Comparison of ENCODE assay signal across 18 cellular contexts in the genomic region with DNA sequence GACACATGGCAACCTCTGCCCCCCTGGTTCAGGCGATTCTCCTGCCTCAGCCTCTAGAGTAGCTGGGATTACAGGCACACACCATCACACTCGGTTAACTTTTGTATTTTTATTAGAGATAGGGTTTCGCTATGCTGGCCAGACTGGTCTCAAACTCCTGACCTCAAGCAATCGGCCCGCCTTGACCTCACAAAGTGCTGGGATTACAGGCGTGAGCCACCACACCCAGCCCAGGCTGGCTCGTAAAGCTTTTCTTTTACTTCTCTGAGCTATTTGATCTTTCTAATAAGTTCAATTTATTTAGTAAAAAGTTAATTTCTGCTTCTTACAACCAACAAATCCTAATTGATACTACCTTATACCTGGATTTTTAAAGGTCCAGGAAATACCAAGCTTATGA.
"Had no signal": no experiment of that assay in that cellular context is flagged by ENCODE, and none has a peak within 500 bp of the region (broad histone marks: within the 10 kb centered on the region; RNA-seq: fewer than 3 reads in every experiment).

No MANE protein-coding gene starts in this region.

- ATAC-seq: gastroesophageal sphincter; naive thymus-derived CD4-positive, alpha-beta T cell; stimulated activated naive B cell treated with anti-CD40 and anti-IgM and Interleukin-4, amounts not matched to agents 10 μg/mL and 1 μg/mL and 100 μg/mL, for 72 hours; stimulated activated naive CD8-positive, alpha-beta T cell treated with anti-CD3 and anti-CD28 coated beads, Interleukin-15, amount 100 ng/mL, for 72 hours had no signal

- H3K4me1 ChIP-seq: gastroesophageal sphincter, left ventricle myocardium inferior, sigmoid colon, testis, tibial nerve had no signal

- H3K36me3 ChIP-seq: esophagus muscularis mucosa, gastroesophageal sphincter, left ventricle myocardium inferior, sigmoid colon, tibial nerve had no signal

- H3K27ac Mint-ChIP-seq: endodermal cell; naive thymus-derived CD4-positive, alpha-beta T cell; stimulated activated naive B cell treated with anti-CD40 and anti-IgM and Interleukin-4, amounts not matched to agents 10 μg/mL and 1 μg/mL and 100 μg/mL, for 72 hours; stimulated activated naive CD8-positive, alpha-beta T cell treated with anti-CD3 and anti-CD28 coated beads, Interleukin-15, amount 100 ng/mL, for 72 hours had no signal

- FAIRE-seq: keratinocyte had no signal

- H3K27ac ChIP-seq: coronary artery, esophagus muscularis mucosa, gastroesophageal sphincter, left ventricle myocardium inferior, sigmoid colon, skin epidermis, testis, tibial nerve had no signal

- H3K36me3 Mint-ChIP-seq: naive thymus-derived CD4-positive, alpha-beta T cell; stimulated activated naive B cell treated with anti-CD40 and anti-IgM and Interleukin-4, amounts not matched to agents 10 μg/mL and 1 μg/mL and 100 μg/mL, for 72 hours had no signal

- H3K4me3 ChIP-seq: coronary artery, esophagus muscularis mucosa, gastroesophageal sphincter, left ventricle myocardium inferior, sigmoid colon, skin epidermis, testis, tibial nerve had no signal

- H3K9me3 Mint-ChIP-seq: endodermal cell; neural crest cell; stimulated activated naive B cell treated with anti-CD40 and anti-IgM and Interleukin-4, amounts not matched to agents 10 μg/mL and 1 μg/mL and 100 μg/mL, for 72 hours; stimulated activated naive CD8-positive, alpha-beta T cell treated with anti-CD3 and anti-CD28 coated beads, Interleukin-15, amount 100 ng/mL, for 72 hours had no signal

- H3K27me3 ChIP-seq: esophagus muscularis mucosa, gastroesophageal sphincter, sigmoid colon, testis, tibial nerve had no signal

- H3K9me3 ChIP-seq: esophagus muscularis mucosa, gastroesophageal sphincter, left ventricle myocardium inferior, sigmoid colon, testis, tibial nerve had no signal

- H3K4me3 Mint-ChIP-seq: endodermal cell; naive thymus-derived CD4-positive, alpha-beta T cell; neural crest cell; stimulated activated naive B cell treated with anti-CD40 and anti-IgM and Interleukin-4, amounts not matched to agents 10 μg/mL and 1 μg/mL and 100 μg/mL, for 72 hours; stimulated activated naive CD8-positive, alpha-beta T cell treated with anti-CD3 and anti-CD28 coated beads, Interleukin-15, amount 100 ng/mL, for 72 hours had no signal

- DNase-seq: effector CD4-positive, alpha-beta T cell; endodermal cell; glutamatergic neuron; left ventricle myocardium inferior; naive thymus-derived CD4-positive, alpha-beta T cell; sigmoid colon; stimulated activated CD4-positive, alpha-beta T cell treated with anti-CD3 and anti-CD28 coated beads, Interleukin-2, amount 100 ng/mL, for 24 hours; stimulated activated CD4-positive, alpha-beta T cell treated with anti-CD3 and anti-CD28 coated beads, Interleukin-4, amount 100 ng/mL, for 4 hours; stimulated activated naive B cell treated with anti-CD40 and anti-IgM and Interleukin-4, amounts not matched to agents 10 μg/mL and 1 μg/mL and 100 μg/mL, for 72 hours; stimulated activated naive CD8-positive, alpha-beta T cell treated with anti-CD3 and anti-CD28 coated beads, Interleukin-15, amount 100 ng/mL, for 72 hours; testis had no signal
